9 cellular contexts compared by ENCODE assay signal in genomic region chr4:151239608-151240007, GRCh38. TPM values are rescaled to one million over a fixed set of nuclear protein-coding genes. Genes with fewer than 3 reads are reported as not detected.
"Had no signal": no experiment of that assay in that cellular context is flagged by ENCODE, and none has a peak within 500 bp of the region (broad histone marks: within the 10 kb centered on the region; RNA-seq: fewer than 3 reads in every experiment).

No MANE protein-coding gene starts in this region.

- H3K4me3 Mint-ChIP-seq: GM23338, H9 had no signal

- ATAC-seq: GM23338 had no signal

- H3K4me2 ChIP-seq: GM23338, KMS-11 had no signal

- H3K9me3 Mint-ChIP-seq: H9 had no signal

- DNase-seq: H9, HCEC 1CT, KBM-7 had no signal

- H2AFZ ChIP-seq: GM23338 had no signal

- H3K27ac ChIP-seq: KMS-11 had no signal

- H3K9ac ChIP-seq: KMS-11 had no signal

- FAIRE-seq: H1, H54, HTR-8/SVneo had no signal

- H3K4me3 ChIP-seq: GM23338 had no signal

- H3K27ac Mint-ChIP-seq: GM23338, H9 had no signal

RNA-seq across cellular contexts. Expression of gene PRSS48, which starts 37.4 kb away (rescaled TPM):
- total RNA-seq: GM23338, H1, H9, HT-29 had no signal
- polyA plus RNA-seq: H1 had no signal
